Comparison of ENCODE assay signal across 12 cellular contexts in genomic region chr19:44904426-44904994, GRCh38. TPM values are rescaled to one million over a fixed set of nuclear protein-coding genes. Genes with fewer than 3 reads are reported as not detected.
DNase-seq lines count a peak whose midpoint lies in the region; ATAC-seq and TF ChIP-seq lines count a peak whose summit lies in the region.
"Had no signal": no experiment of that assay in that cellular context is flagged by ENCODE, and none has a peak within 500 bp of the region (broad histone marks: within the 10 kb centered on the region; RNA-seq: fewer than 3 reads in every experiment).

No MANE protein-coding gene starts in this region.

- H3K27me3 ChIP-seq in Panc1 (ENCODE audit: control insufficient read depth, insufficient read depth, low read length) = no peaks in the 10 kb centered on the region
- no peaks in the 10 kb centered on the region for H3K27me3 ChIP-seq in hepatocyte

- H3K9me3 ChIP-seq in Panc1 (ENCODE audit: control insufficient read depth, insufficient read depth, low read depth, low read length) (no peaks in the 10 kb centered on the region), hepatocyte (ENCODE audit: low read depth) (no peaks in the 10 kb centered on the region)
- H3K9me3 ChIP-seq: heart right ventricle, suprapubic skin had no signal

- no peak overlapping the region for H2AFZ ChIP-seq in hepatocyte

- in situ Hi-C loops in Panc1 (cut with HindIII; ENCODE audit: low pct_unique_long_range_greater_than_20kb, low sequenced_read_pairs) = no loop called here

- POLR2A ChIA-PET in Panc1 (lab: Charles Lee) = no interaction called here

- WGBS in hepatocyte (ENCODE audit: low lambda C conversion rate, missing lambda C conversion rate) = 58% methylated on average over 12 of the region's 12 CpGs

- TF ChIP-seq CTCF in Panc1 (IDR thresholded peaks at IDR 0.05) = peak; percentile 61
- peak; percentile 38 for TF ChIP-seq CTCF in hepatocyte (IDR thresholded peaks at IDR 0.05; ENCODE audit: poor library complexity)

- DNase-seq in stimulated activated CD4-positive, alpha-beta T cell treated with anti-CD3 and anti-CD28 coated beads, Interleukin-4, amount 100 ng/mL, for 1 hour = peak; percentile 17
- DNase-seq in stimulated activated CD4-positive, alpha-beta T cell treated with anti-CD3 and anti-CD28 coated beads, Interleukin-12 subunit alpha, Interleukin-12 subunit beta, amount 100 ng/mL, for 4 hours = no peak
- DNase-seq in Panc1 (ENCODE audit: low read depth, low spot score) = no peak
- peak; percentile 31 for DNase-seq in hepatocyte (ENCODE audit: low spot score)
- no peak for DNase-seq in NCI-H748 treated with DMSO at 0.1 percent for 48 hours (lab: John Stamatoyannopoulos, UW)
- no peak for DNase-seq in inferior parietal cortex (ENCODE audit: extremely low spot score)
- DNase-seq: cortex of kidney, heart right ventricle, NCI-H2107 had no signal

- H3K27ac ChIP-seq in Panc1 (ENCODE audit: low read length) (peak overlapping the region; percentile 70), hepatocyte (peak overlapping the region; percentile 91)

- H3K4me1 ChIP-seq in Panc1 (ENCODE audit: control insufficient read depth, insufficient read depth, low read length) (peaks cover 9% of the 10 kb centered on the region), hepatocyte (ENCODE audit: insufficient read depth) (peaks cover 27% of the 10 kb centered on the region)

- BruUV-seq in Panc1 (replicated peaks; lab: Mats Ljungman, UMichigan) = no TSS peak

- CTCF ChIA-PET in Panc1 (lab: Charles Lee) = interaction anchor here (0.7 kb wide), 2 partner anchors 14 to 147 kb away, joined by 5 read pairs; no protein-coding TSS in a partner anchor

- H3K79me2 ChIP-seq in hepatocyte = peaks cover 3% of the 10 kb centered on the region

- peak; percentile 31 for ATAC-seq in Panc1
- ATAC-seq in GM18519 (IDR thresholded peaks at IDR 0.05; ENCODE audit: low FRiP score, unreplicated experiment) = no peak
- ATAC-seq in GM19328 (IDR thresholded peaks at IDR 0.05; ENCODE audit: unreplicated experiment) = no peak

- intact Hi-C loops in Panc1 (cut with micrococcal nuclease; ENCODE audit: unreplicated experiment) = loop anchor here (5.0 kb wide), 1 partner anchor 48 kb away; no protein-coding TSS in a partner anchor

- no peaks in the 10 kb centered on the region for H3K9me2 ChIP-seq in hepatocyte (replicated peaks; ENCODE audit: insufficient read depth)

- peaks cover 6% of the 10 kb centered on the region for H4K20me1 ChIP-seq in hepatocyte (ENCODE audit: insufficient read depth, poor library complexity, severe bottlenecking)

- H3K4me3 ChIP-seq in Panc1 (ENCODE audit: low read depth in 2 of 2, low read length in 2 of 2) (peak overlapping the region in 1 of 2 experiments; percentile 4; a peak in 1 of 4 replicates), hepatocyte (no peak overlapping the region)

- no peaks in the 10 kb centered on the region for H3K36me3 ChIP-seq in Panc1 (ENCODE audit: control insufficient read depth, insufficient read depth, low read length)
- no peaks in the 10 kb centered on the region for H3K36me3 ChIP-seq in hepatocyte (replicated peaks; ENCODE audit: insufficient read depth, low read depth)

- H3K4me2 ChIP-seq in hepatocyte = peak overlapping the region; percentile 91

RNA-seq across cellular contexts. Expression of gene APOE, which starts 1.1 kb away (rescaled TPM):
- total RNA-seq in Panc1 (2021; ENCODE audit: unreplicated experiment) = 780 TPM
- polyA plus RNA-seq in Panc1 (2012; ENCODE audit: insufficient read length) = 1,409 TPM
- total RNA-seq in hepatocyte = 3,920 and 3,946 TPM in 2 replicates
- 3,558 and 4,019 TPM in 2 replicates for polyA plus RNA-seq in hepatocyte

RNA-seq across cellular contexts. Expression of gene APOC1, which starts 9.9 kb away (rescaled TPM):
- total RNA-seq in Panc1 (2021; ENCODE audit: unreplicated experiment) = 48.5 TPM
- polyA plus RNA-seq in Panc1 (2012; ENCODE audit: insufficient read length) = 47.0 TPM
- 330 and 390 TPM in 2 replicates for total RNA-seq in hepatocyte
- polyA plus RNA-seq in hepatocyte = 395 and 606 TPM in 2 replicates

RNA-seq across cellular contexts. Expression of gene TOMM40, which starts 13.5 kb away (rescaled TPM):
- total RNA-seq in Panc1 (2021; ENCODE audit: unreplicated experiment) (147 TPM), hepatocyte (60.9 and 67.9 TPM in 2 replicates)
- polyA plus RNA-seq in Panc1 (2012; ENCODE audit: insufficient read length) = 136 TPM
- polyA plus RNA-seq in hepatocyte = 83.1 and 83.7 TPM in 2 replicates

RNA-seq across cellular contexts. Expression of gene APOC4, which starts 37.5 kb away (rescaled TPM):
- not detected for total RNA-seq in Panc1 (2021; ENCODE audit: unreplicated experiment)
- not detected for polyA plus RNA-seq in Panc1 (2012; ENCODE audit: insufficient read length)
- total RNA-seq in hepatocyte = not detected in 2 replicates
- polyA plus RNA-seq in hepatocyte = 1.1 TPM in 1 of 2 replicates, not detected in the other
- total RNA-seq: heart right ventricle, suprapubic skin had no signal
- polyA plus RNA-seq: heart right ventricle had no signal

RNA-seq across cellular contexts. Expression of gene APOC2, which starts 41.3 kb away (rescaled TPM):
- not detected for total RNA-seq in Panc1 (2021; ENCODE audit: unreplicated experiment)
- not detected for polyA plus RNA-seq in Panc1 (2012; ENCODE audit: insufficient read length)
- 435 and 454 TPM in 2 replicates for total RNA-seq in hepatocyte
- 603 and 827 TPM in 2 replicates for polyA plus RNA-seq in hepatocyte

Comparison
In these comparisons a context has a peak if more than half of its experiments do, and no peak if none do; other contexts are left out.
1. DNase-seq: peak in stimulated activated CD4-positive, alpha-beta T cell treated with anti-CD3 and anti-CD28 coated beads, Interleukin-4, amount 100 ng/mL, for 1 hour (single experiment) and hepatocyte (single experiment); none in stimulated activated CD4-positive, alpha-beta T cell treated with anti-CD3 and anti-CD28 coated beads, Interleukin-12 subunit alpha, Interleukin-12 subunit beta, amount 100 ng/mL, for 4 hours (single experiment), Panc1 (single experiment), NCI-H748 treated with DMSO at 0.1 percent for 48 hours (single experiment) and inferior parietal cortex (single experiment).